24 cellular contexts compared by ENCODE assay signal in genomic region chr16:88934066-88934667, GRCh38. TPM values are rescaled to one million over a fixed set of nuclear protein-coding genes. Genes with fewer than 3 reads are reported as not detected.
"Had no signal": no experiment of that assay in that cellular context is flagged by ENCODE, and none has a peak within 500 bp of the region (broad histone marks: within the 10 kb centered on the region; RNA-seq: fewer than 3 reads in every experiment).

No MANE protein-coding gene starts in this region.

- H3K27ac ChIP-seq: epithelial cell of prostate, esophagus muscularis mucosa, gastrocnemius medialis, psoas muscle, sigmoid colon, skin epidermis, stomach, thoracic aorta, transverse colon had no signal

- H3K4me3 ChIP-seq: esophagus muscularis mucosa, gastrocnemius medialis, psoas muscle, sigmoid colon, skin epidermis, stomach, thoracic aorta, transverse colon had no signal

- H3K27ac Mint-ChIP-seq: nephron progenitor cell had no signal

- H3K4me3 Mint-ChIP-seq: naive thymus-derived CD4-positive, alpha-beta T cell; nephron progenitor cell had no signal

- H3K36me3 Mint-ChIP-seq: naive thymus-derived CD4-positive, alpha-beta T cell had no signal

- H3K36me3 ChIP-seq: esophagus muscularis mucosa, gastrocnemius medialis, neutrophil, sigmoid colon, stomach, thoracic aorta, transverse colon had no signal

- H3K27me3 ChIP-seq: neutrophil had no signal

- FAIRE-seq: endometrium, kidney had no signal

- ATAC-seq: gastrocnemius medialis; left colon; naive thymus-derived CD4-positive, alpha-beta T cell; psoas muscle had no signal

- DNase-seq: effector memory CD4-positive, alpha-beta T cell; gastrocnemius medialis; kidney; left colon; mammary epithelial cell; naive thymus-derived CD4-positive, alpha-beta T cell; nephron progenitor cell; psoas muscle; retina; sigmoid colon; stimulated activated CD4-positive, alpha-beta T cell treated with anti-CD3 and anti-CD28 coated beads, Interleukin-2, amount 100 ng/mL, for 24 hours; stimulated activated CD4-positive, alpha-beta T cell treated with anti-CD3 and anti-CD28 coated beads, Interleukin-4, amount 100 ng/mL, for 4 hours; stimulated activated naive CD4-positive, alpha-beta T cell; stomach; substantia nigra; transverse colon had no signal

- H3K9me3 ChIP-seq: esophagus muscularis mucosa, gastrocnemius medialis, neutrophil, psoas muscle, sigmoid colon, stomach, thoracic aorta, transverse colon had no signal

RNA-seq across cellular contexts. Expression of gene CBFA2T3, which starts 42.8 kb away (rescaled TPM):
- total RNA-seq: fibroblast of villous mesenchyme, osteoblast had no signal
